In genomic region chr2:238772635-238773297, GRCh38 we compare ENCODE assay signal across 31 cellular contexts.
"Had no signal": no experiment of that assay in that cellular context is flagged by ENCODE, and none has a peak within 500 bp of the region (broad histone marks: within the 10 kb centered on the region; RNA-seq: fewer than 3 reads in every experiment).

No MANE protein-coding gene starts in this region.

- H3K36me3 Mint-ChIP-seq: activated naive CD8-positive, alpha-beta T cell had no signal

- H3K9me3 Mint-ChIP-seq: activated CD8-positive, alpha-beta T cell treated with anti-CD3 and anti-CD28 coated beads for 36 hours; activated T-cell treated with anti-CD3 and anti-CD28 coated beads, Interleukin-2, amount 50 U/mL, for 4 hours; activated T-helper 17 cell treated with anti-CD3 and anti-CD28 coated beads, Interleukin-2, amount 50 U/mL, for 72 hours; central memory CD8-positive, alpha-beta T cell; T-helper 1 cell treated with Interleukin-12 subunit alpha and Interleukin-12 subunit beta and Interleukin-4 antibody, amounts not matched to agents 30 μg/mL and 1 μg/mL, for 36 hours; T-helper 2 cell treated with Interferon-gamma antibody and Interleukin-4, amounts not matched to agents 5 μg/mL and 100 μg/mL, for 36 hours had no signal

- ATAC-seq: activated CD4-positive, CD25-positive, alpha-beta regulatory T cell treated with anti-CD3 and anti-CD28 coated beads, Interleukin-2, amount 50 U/mL, for 24 hours; activated CD8-positive, alpha-beta T cell treated with anti-CD3 and anti-CD28 coated beads for 36 hours; activated T-cell treated with anti-CD3 and anti-CD28 coated beads, Interleukin-2, amount 50 U/mL, for 4 hours; activated T-helper 17 cell treated with anti-CD3 and anti-CD28 coated beads, Interleukin-2, amount 50 U/mL, for 72 hours had no signal

- H3K36me3 ChIP-seq: brain microvascular endothelial cell, esophagus squamous epithelium, WERI-Rb-1 had no signal

- H3K4me3 Mint-ChIP-seq: activated B cell treated with CpG ODN at 0.5 μM for 24 hours; activated CD8-positive, alpha-beta T cell treated with anti-CD3 and anti-CD28 coated beads for 36 hours; activated naive CD8-positive, alpha-beta T cell; activated T-cell treated with anti-CD3 and anti-CD28 coated beads, Interleukin-2, amount 50 U/mL, for 4 hours; activated T-helper 17 cell treated with anti-CD3 and anti-CD28 coated beads, Interleukin-2, amount 50 U/mL, for 72 hours; central memory CD8-positive, alpha-beta T cell; dendritic cell treated with granulocyte-macrophage colony-stimulating factor and Interleukin-4, amounts not matched to agents 40 ng/mL and 50 ng/mL, for 4 days; T-helper 1 cell treated with Interleukin-12 subunit alpha and Interleukin-12 subunit beta and Interleukin-4 antibody, amounts not matched to agents 30 μg/mL and 1 μg/mL, for 36 hours; T-helper 2 cell treated with Interferon-gamma antibody and Interleukin-4, amounts not matched to agents 5 μg/mL and 100 μg/mL, for 36 hours had no signal

- H3K4me1 Mint-ChIP-seq: activated T-helper 17 cell treated with anti-CD3 and anti-CD28 coated beads, Interleukin-2, amount 50 U/mL, for 72 hours; central memory CD8-positive, alpha-beta T cell had no signal

- H3K27ac Mint-ChIP-seq: activated B cell treated with CpG ODN at 0.5 μM for 24 hours; activated CD8-positive, alpha-beta T cell treated with anti-CD3 and anti-CD28 coated beads for 36 hours; activated naive CD8-positive, alpha-beta T cell; activated T-helper 17 cell treated with anti-CD3 and anti-CD28 coated beads, Interleukin-2, amount 50 U/mL, for 72 hours; dendritic cell treated with granulocyte-macrophage colony-stimulating factor and Interleukin-4, amounts not matched to agents 40 ng/mL and 50 ng/mL, for 4 days; T-helper 1 cell treated with Interleukin-12 subunit alpha and Interleukin-12 subunit beta and Interleukin-4 antibody, amounts not matched to agents 30 μg/mL and 1 μg/mL, for 36 hours; T-helper 2 cell treated with Interferon-gamma antibody and Interleukin-4, amounts not matched to agents 5 μg/mL and 100 μg/mL, for 36 hours had no signal

- H3K4me3 ChIP-seq: coronary artery, dorsolateral prefrontal cortex, esophagus squamous epithelium had no signal

- DNase-seq: activated B cell treated with CpG ODN at 0.5 μM for 24 hours; activated CD4-positive, alpha-beta T cell treated with anti-CD3 and anti-CD28 coated beads for 48 hours; activated CD4-positive, alpha-beta T cell treated with anti-CD3 and anti-CD28 coated beads, Interleukin-2, amount 50 U/mL, for 1 hour; activated CD4-positive, alpha-beta T cell treated with anti-CD3 and anti-CD28 coated beads, Interleukin-2, amount 50 U/mL, for 48 hours; activated CD8-positive, alpha-beta memory T cell treated with anti-CD3 and anti-CD28 coated beads for 24 hours; activated CD8-positive, alpha-beta T cell treated with anti-CD3 and anti-CD28 coated beads for 36 hours; activated effector memory CD4-positive, alpha-beta T cell treated with Interleukin-2 at 50 U/mL for 16 hours; activated gamma-delta T cell treated with Interleukin-2 at 50 U/mL for 16 hours; activated naive CD4-positive, alpha-beta T cell treated with anti-CD3 and anti-CD28 coated beads, Interleukin-2, amount 50 U/mL, for 16 hours; activated naive CD4-positive, alpha-beta T cell treated with Interleukin-2 at 50 U/mL for 16 hours; activated T-cell treated with anti-CD3 and anti-CD28 coated beads, Interleukin-2, amount 50 U/mL, for 4 hours; amniotic stem cell; anterior cingulate cortex; brain microvascular endothelial cell; dorsolateral prefrontal cortex; effector memory CD4-positive, alpha-beta T cell; erythroblast; esophagus squamous epithelium; T1000; WERI-Rb-1 had no signal

- FAIRE-seq: astrocyte, bronchial epithelial cell, frontal cortex had no signal

- H3K9me3 ChIP-seq: esophagus squamous epithelium had no signal

- H3K27ac ChIP-seq: brain microvascular endothelial cell, coronary artery, dorsolateral prefrontal cortex, esophagus squamous epithelium, WERI-Rb-1 had no signal
